Comparison of ENCODE assay signal across 9 cellular contexts in the genomic region with DNA sequence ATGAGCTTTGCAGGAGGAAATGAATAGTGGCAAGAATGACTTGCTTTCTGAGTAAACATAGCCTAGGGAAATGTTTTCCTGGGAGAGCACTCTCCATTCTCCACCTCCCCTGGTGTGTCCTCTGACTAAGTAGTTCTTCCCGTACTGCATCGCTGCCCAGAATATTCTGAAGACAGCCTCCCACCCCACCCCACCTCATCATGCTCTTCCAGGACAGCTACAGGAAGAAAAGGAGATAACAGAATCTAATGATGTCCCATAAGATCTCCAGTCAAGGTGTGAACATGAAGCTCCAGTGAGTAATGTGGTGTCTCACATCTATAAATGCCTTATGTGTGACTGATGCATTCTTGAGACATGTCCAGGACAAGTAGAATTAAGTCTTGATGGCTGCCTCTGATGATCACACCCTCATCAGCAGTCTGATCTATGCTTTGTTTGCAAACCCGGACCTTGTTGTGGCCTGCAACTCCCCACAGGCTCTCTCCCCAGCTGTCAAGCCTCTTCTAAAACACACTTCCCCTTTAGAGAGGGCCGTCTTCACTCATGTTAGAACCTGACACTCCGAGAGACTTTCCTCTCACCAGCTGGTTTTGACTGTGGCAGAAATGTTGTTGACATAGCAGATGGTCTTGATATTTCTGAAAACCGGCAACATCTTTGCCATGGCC.
DNase-seq lines count a peak whose midpoint lies in the region; ATAC-seq and TF ChIP-seq lines count a peak whose summit lies in the region.
"Had no signal": no experiment of that assay in that cellular context is flagged by ENCODE, and none has a peak within 500 bp of the region (broad histone marks: within the 10 kb centered on the region; RNA-seq: fewer than 3 reads in every experiment).

No MANE protein-coding gene starts in this region.

- ATAC-seq in GM21529 (IDR thresholded peaks at IDR 0.05; ENCODE audit: unreplicated experiment) (peak; percentile 57), WTC11 (no peak)
- ATAC-seq: T-cell had no signal

- H3K9me3 Mint-ChIP-seq in WTC11 = peaks cover 20% of the 10 kb centered on the region
- H3K9me3 Mint-ChIP-seq: T-cell had no signal

- POLR2A ChIA-PET in WTC11 (lab: Charles Lee) = no interaction called here

- no peak overlapping the region for H3K4me3 Mint-ChIP-seq in WTC11
- H3K4me3 Mint-ChIP-seq: T-cell had no signal

- H3K36me3 Mint-ChIP-seq in WTC11 = 0 out of 2 replicates have a peak, but pooled peaks cover 2% of the 10 kb centered on the region
- H3K36me3 Mint-ChIP-seq: T-cell had no signal

- CTCF ChIA-PET in WTC11 (lab: Charles Lee) = no interaction called here

- no peak for TF ChIP-seq CTCF in WTC11 (IDR thresholded peaks at IDR 0.05)

- H3K4me1 Mint-ChIP-seq in WTC11 = peaks cover 12% of the 10 kb centered on the region
- H3K4me1 Mint-ChIP-seq: T-cell had no signal

- H3K27ac Mint-ChIP-seq in WTC11 = no peak overlapping the region
- H3K27ac Mint-ChIP-seq: T-cell had no signal

- DNase-seq in NCI-H1694 treated with DMSO at 0.1 percent for 48 hours (lab: John Stamatoyannopoulos, UW) (peak; percentile 87), cerebellum (ENCODE audit: low spot score) (peak; percentile 13), renal cortical epithelial cell (ENCODE audit: low read depth) (peak; percentile 91), WTC11 (ENCODE audit: low spot score) (no peak)
- no peak for DNase-seq in effector CD4-positive, alpha-beta T cell
- DNase-seq in stimulated activated naive CD4-positive, alpha-beta T cell (lab: John Stamatoyannopoulos, UW) = no peak
- DNase-seq in stimulated activated CD4-positive, alpha-beta T cell treated with anti-CD3 and anti-CD28 coated beads, Interleukin-4, amount 100 ng/mL, for 24 hours = no peak
- DNase-seq: T-cell had no signal

- no peaks in the 10 kb centered on the region for H3K27me3 Mint-ChIP-seq in WTC11 (ENCODE audit: low read depth)

TF ChIP-seq in WTC11, 78 proteins besides CTCF, POLR2A, EP300 and RAD21:
- TF ChIP-seq TP53 (CRISPR knock-in tag; IDR thresholded peaks at IDR 0.05) (no peak), ZNF232 (CRISPR knock-in tag; IDR thresholded peaks at IDR 0.05) (no peak), NFE2L1 (CRISPR knock-in tag; IDR thresholded peaks at IDR 0.05) (no peak)

Comparison
In these comparisons a context has a peak if more than half of its experiments do, and no peak if none do; other contexts are left out.
1. DNase-seq: peak in NCI-H1694 treated with DMSO at 0.1 percent for 48 hours (single experiment), cerebellum (single experiment) and renal cortical epithelial cell (single experiment); none in WTC11 (single experiment), effector CD4-positive, alpha-beta T cell (single experiment), stimulated activated naive CD4-positive, alpha-beta T cell (0 of 6) and stimulated activated CD4-positive, alpha-beta T cell treated with anti-CD3 and anti-CD28 coated beads, Interleukin-4, amount 100 ng/mL, for 24 hours (single experiment).